Comparison of ENCODE assay signal across 13 cellular contexts in genomic region chr18:62939433-62939832, GRCh38.
A peak's percentile ranks its signal among the peaks of the same experiment; 100 is the strongest.
DNase-seq lines count a peak whose midpoint lies in the region; ATAC-seq, FAIRE-seq and TF ChIP-seq lines count a peak whose summit lies in the region.
"Had no signal": no experiment of that assay in that cellular context is flagged by ENCODE, and none has a peak within 500 bp of the region (broad histone marks: within the 10 kb centered on the region; RNA-seq: fewer than 3 reads in every experiment).

No MANE protein-coding gene starts in this region.

- intact Hi-C loops in gastrocnemius medialis (cut with DNase I; ENCODE audit: low total_unique reads): no loop called here

- in situ Hi-C loops in gastrocnemius medialis (cut with MboI; ENCODE audit: low sequenced_read_pairs in 4 of 4): no loop called here

- H3K4me1 ChIP-seq in gastrocnemius medialis: peaks cover 0 to 14% of the 10 kb centered on the region in 2 donors
- H3K4me1 ChIP-seq: BE2C, neural progenitor cell had no signal

- no peak for TF ChIP-seq POLR2A in gastrocnemius medialis (IDR thresholded peaks at IDR 0.05)

- no peak for TF ChIP-seq CTCF in gastrocnemius medialis (IDR thresholded peaks at IDR 0.05 in 4 of 5, conservative IDR thresholded peaks at IDR 0.05 in 1 of 5)

- H3K27me3 ChIP-seq in gastrocnemius medialis: no peaks in the 10 kb centered on the region
- H3K27me3 ChIP-seq: BE2C, neural progenitor cell had no signal

- no peak overlapping the region for H3K4me3 ChIP-seq in gastrocnemius medialis
- H3K4me3 ChIP-seq: neural progenitor cell had no signal

- DNase-seq in GM18507 (ENCODE audit: extremely low spot score, insufficient read length, low read depth) (no peak), OCI-M1 (lab: John Stamatoyannopoulos, UW) (peak; percentile 91), glomerular endothelial cell (ENCODE audit: extremely low read depth, low read depth, low spot score) (peak; percentile 63), gastrocnemius medialis (no peak), GM19238 (ENCODE audit: insufficient read length, low spot score) (no peak), NCI-H748 (lab: John Stamatoyannopoulos, UW; ENCODE audit: unreplicated experiment) (no peak), GOT3 (lab: John Stamatoyannopoulos, UW) (no peak)
- DNase-seq in activated naive CD4-positive, alpha-beta T cell treated with anti-CD3 and anti-CD28 coated beads, Interleukin-2, amount 50 U/mL, for 16 hours: no peak
- DNase-seq: BE2C, H9, PC-3 had no signal

- peak; percentile 54 to 61 for ATAC-seq in gastrocnemius medialis
- ATAC-seq: PC-3 had no signal

- H3K36me3 ChIP-seq in gastrocnemius medialis: no peaks in the 10 kb centered on the region
- H3K36me3 ChIP-seq: BE2C, neural progenitor cell had no signal

- no peaks in the 10 kb centered on the region for H3K9me3 ChIP-seq in gastrocnemius medialis
- H3K9me3 ChIP-seq: BE2C had no signal

- peak; percentile 61 for FAIRE-seq in GM18507 (lab: Jason Lieb, UNC)

- H3K27ac ChIP-seq in gastrocnemius medialis: peak overlapping the region; percentile 53 to 68 (median 56)
- H3K27ac ChIP-seq: neural progenitor cell, VCaP had no signal

Comparison
In these comparisons a context has a peak if more than half of its experiments do, and no peak if none do; other contexts are left out.
1. DNase-seq: peak in OCI-M1 (single experiment) and glomerular endothelial cell (single experiment); none in GM18507 (single experiment), gastrocnemius medialis (0 of 2), GM19238 (single experiment), NCI-H748 (single experiment), activated naive CD4-positive, alpha-beta T cell treated with anti-CD3 and anti-CD28 coated beads, Interleukin-2, amount 50 U/mL, for 16 hours (single experiment) and GOT3 (single experiment).